ENCODE assay signal across 1 cellular context in genomic region chr1:192826791-192827477, GRCh38.
TF ChIP-seq lines count a peak whose summit lies in the region.

No MANE protein-coding gene starts in this region.

TF ChIP-seq in GM12878, 131 proteins besides CTCF, POLR2A, EP300 and RAD21 (continued from another document):
- TF ChIP-seq ZNF592 (IDR thresholded peaks at IDR 0.05) (no peak), SREBF2 (IDR thresholded peaks at IDR 0.05; ENCODE audit: low read length) (no peak), NFYA (IDR thresholded peaks at IDR 0.05; ENCODE audit: borderline replicate concordance, low read depth, low read length) (no peak), STAT1 (conservative IDR thresholded peaks at IDR 0.05) (no peak), ZNF207 (IDR thresholded peaks at IDR 0.05; ENCODE audit: borderline replicate concordance) (no peak), RELB (IDR thresholded peaks at IDR 0.05; ENCODE audit: low read depth) (no peak), FOXK2 (IDR thresholded peaks at IDR 0.05) (no peak), HCFC1 (IDR thresholded peaks at IDR 0.05; ENCODE audit: low read length) (no peak), ATF7 (IDR thresholded peaks at IDR 0.05; ENCODE audit: low read depth) (no peak), HSF1 (IDR thresholded peaks at IDR 0.05; ENCODE audit: low read depth, low read length) (no peak)
- TF ChIP-seq, protein P1, sequence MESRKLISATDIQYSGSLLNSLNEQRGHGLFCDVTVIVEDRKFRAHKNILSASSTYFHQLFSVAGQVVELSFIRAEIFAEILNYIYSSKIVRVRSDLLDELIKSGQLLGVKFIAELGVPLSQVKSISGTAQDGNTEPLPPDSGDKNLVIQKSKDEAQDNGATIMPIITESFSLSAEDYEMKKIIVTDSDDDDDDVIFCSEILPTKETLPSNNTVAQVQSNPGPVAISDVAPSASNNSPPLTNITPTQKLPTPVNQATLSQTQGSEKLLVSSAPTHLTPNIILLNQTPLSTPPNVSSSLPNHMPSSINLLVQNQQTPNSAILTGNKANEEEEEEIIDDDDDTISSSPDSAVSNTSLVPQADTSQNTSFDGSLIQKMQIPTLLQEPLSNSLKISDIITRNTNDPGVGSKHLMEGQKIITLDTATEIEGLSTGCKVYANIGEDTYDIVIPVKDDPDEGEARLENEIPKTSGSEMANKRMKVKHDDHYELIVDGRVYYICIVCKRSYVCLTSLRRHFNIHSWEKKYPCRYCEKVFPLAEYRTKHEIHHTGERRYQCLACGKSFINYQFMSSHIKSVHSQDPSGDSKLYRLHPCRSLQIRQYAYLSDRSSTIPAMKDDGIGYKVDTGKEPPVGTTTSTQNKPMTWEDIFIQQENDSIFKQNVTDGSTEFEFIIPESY (IDR thresholded peaks at IDR 0.05): no peak
- TF ChIP-seq, protein P2, sequence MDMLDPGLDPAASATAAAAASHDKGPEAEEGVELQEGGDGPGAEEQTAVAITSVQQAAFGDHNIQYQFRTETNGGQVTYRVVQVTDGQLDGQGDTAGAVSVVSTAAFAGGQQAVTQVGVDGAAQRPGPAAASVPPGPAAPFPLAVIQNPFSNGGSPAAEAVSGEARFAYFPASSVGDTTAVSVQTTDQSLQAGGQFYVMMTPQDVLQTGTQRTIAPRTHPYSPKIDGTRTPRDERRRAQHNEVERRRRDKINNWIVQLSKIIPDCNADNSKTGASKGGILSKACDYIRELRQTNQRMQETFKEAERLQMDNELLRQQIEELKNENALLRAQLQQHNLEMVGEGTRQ (IDR thresholded peaks at IDR 0.05; ENCODE audit: borderline replicate concordance, low read depth, low read length): no peak
